8 cellular contexts compared by ENCODE assay signal in genomic region chr4:1026115-1026514, GRCh38. TPM values are rescaled to one million over a fixed set of nuclear protein-coding genes. Genes with fewer than 3 reads are reported as not detected.
DNase-seq lines count a peak whose midpoint lies in the region; ATAC-seq and TF ChIP-seq lines count a peak whose summit lies in the region.

No MANE protein-coding gene starts in this region.

- CTCF ChIA-PET in activated CD4-positive, alpha-beta memory T cell treated with anti-CD3 and anti-CD28 coated beads for 36 hours (lab: Charles Lee) = no interaction called here

- ATAC-seq in GM18867 (IDR thresholded peaks at IDR 0.05; ENCODE audit: unreplicated experiment) (peak; percentile 61), HG03196 (IDR thresholded peaks at IDR 0.05; ENCODE audit: unreplicated experiment) (peak; percentile 59), memory B cell (ENCODE audit: low read depth) (peak; percentile 90), GM18858 (IDR thresholded peaks at IDR 0.05; ENCODE audit: unreplicated experiment) (no peak)

- DNase-seq in activated CD4-positive, alpha-beta memory T cell treated with anti-CD3 and anti-CD28 coated beads for 36 hours = peak; percentile 71
- DNase-seq in memory B cell (ENCODE audit: low spot score in 2 of 2) (peak; percentile 69 to 75), NCI-H128 (lab: John Stamatoyannopoulos, UW; ENCODE audit: unreplicated experiment) (no peak), NCI-H345 treated with DMSO at 0.1 percent for 48 hours (lab: John Stamatoyannopoulos, UW; ENCODE audit: unreplicated experiment) (no peak)

- H3K27ac Mint-ChIP-seq in activated CD4-positive, alpha-beta memory T cell treated with anti-CD3 and anti-CD28 coated beads for 36 hours = no peak overlapping the region
- peak overlapping the region; percentile 91 for H3K27ac Mint-ChIP-seq in memory B cell

- H3K36me3 Mint-ChIP-seq in activated CD4-positive, alpha-beta memory T cell treated with anti-CD3 and anti-CD28 coated beads for 36 hours = peaks cover 4% of the 10 kb centered on the region
- peaks cover 4% of the 10 kb centered on the region for H3K36me3 Mint-ChIP-seq in memory B cell

- H3K27ac ChIP-seq in 22Rv1 = peak overlapping the region; percentile 27; the same call in 1 of the 2 replicates

- intact Hi-C loops in activated CD4-positive, alpha-beta memory T cell treated with anti-CD3 and anti-CD28 coated beads for 36 hours (cut with micrococcal nuclease) = no loop called here

- H3K27me3 Mint-ChIP-seq in activated CD4-positive, alpha-beta memory T cell treated with anti-CD3 and anti-CD28 coated beads for 36 hours = no peaks in the 10 kb centered on the region
- H3K27me3 Mint-ChIP-seq in memory B cell = peaks cover 2% of the 10 kb centered on the region

- peaks cover 7% of the 10 kb centered on the region for H3K4me1 Mint-ChIP-seq in activated CD4-positive, alpha-beta memory T cell treated with anti-CD3 and anti-CD28 coated beads for 36 hours (ENCODE audit: low read depth)
- peaks cover 17% of the 10 kb centered on the region for H3K4me1 Mint-ChIP-seq in memory B cell

- H3K4me3 Mint-ChIP-seq in activated CD4-positive, alpha-beta memory T cell treated with anti-CD3 and anti-CD28 coated beads for 36 hours = no peak overlapping the region
- peak overlapping the region; percentile 55 for H3K4me3 Mint-ChIP-seq in memory B cell

- H3K9me3 Mint-ChIP-seq in activated CD4-positive, alpha-beta memory T cell treated with anti-CD3 and anti-CD28 coated beads for 36 hours = no peaks in the 10 kb centered on the region
- no peaks in the 10 kb centered on the region for H3K9me3 Mint-ChIP-seq in memory B cell

- no peak for TF ChIP-seq CTCF in 22Rv1 (IDR thresholded peaks at IDR 0.05)

- POLR2A ChIA-PET in activated CD4-positive, alpha-beta memory T cell treated with anti-CD3 and anti-CD28 coated beads for 36 hours (lab: Charles Lee) = no interaction called here

RNA-seq across cellular contexts. Expression of gene FGFRL1, which starts 14.7 kb away (rescaled TPM):
- total RNA-seq in activated CD4-positive, alpha-beta memory T cell treated with anti-CD3 and anti-CD28 coated beads for 36 hours = 10 to 100 TPM; 12.2 to 15.1 TPM

RNA-seq across cellular contexts. Expression of gene SLC26A1, which starts 32.9 kb away (rescaled TPM):
- not detected for total RNA-seq in activated CD4-positive, alpha-beta memory T cell treated with anti-CD3 and anti-CD28 coated beads for 36 hours

RNA-seq across cellular contexts. Expression of gene IDUA, which starts 39.3 kb away (rescaled TPM):
- total RNA-seq in activated CD4-positive, alpha-beta memory T cell treated with anti-CD3 and anti-CD28 coated beads for 36 hours = 10 to 100 TPM in 1 of 2 experiments, 1 to 10 TPM in 1; 9.0 to 10.1 TPM

RNA-seq across cellular contexts. Expression of gene DGKQ, which starts 52.7 kb away (rescaled TPM):
- 10 to 100 TPM; 11.1 to 11.4 TPM for total RNA-seq in activated CD4-positive, alpha-beta memory T cell treated with anti-CD3 and anti-CD28 coated beads for 36 hours

Comparison
In these comparisons a context has a peak if more than half of its experiments do, and no peak if none do; other contexts are left out.
1. DNase-seq: peak in activated CD4-positive, alpha-beta memory T cell treated with anti-CD3 and anti-CD28 coated beads for 36 hours (single experiment) and memory B cell (2 of 2); none in NCI-H128 (single experiment) and NCI-H345 treated with DMSO at 0.1 percent for 48 hours (single experiment).